ENCODE assay signal across 1 cellular context in the genomic region with DNA sequence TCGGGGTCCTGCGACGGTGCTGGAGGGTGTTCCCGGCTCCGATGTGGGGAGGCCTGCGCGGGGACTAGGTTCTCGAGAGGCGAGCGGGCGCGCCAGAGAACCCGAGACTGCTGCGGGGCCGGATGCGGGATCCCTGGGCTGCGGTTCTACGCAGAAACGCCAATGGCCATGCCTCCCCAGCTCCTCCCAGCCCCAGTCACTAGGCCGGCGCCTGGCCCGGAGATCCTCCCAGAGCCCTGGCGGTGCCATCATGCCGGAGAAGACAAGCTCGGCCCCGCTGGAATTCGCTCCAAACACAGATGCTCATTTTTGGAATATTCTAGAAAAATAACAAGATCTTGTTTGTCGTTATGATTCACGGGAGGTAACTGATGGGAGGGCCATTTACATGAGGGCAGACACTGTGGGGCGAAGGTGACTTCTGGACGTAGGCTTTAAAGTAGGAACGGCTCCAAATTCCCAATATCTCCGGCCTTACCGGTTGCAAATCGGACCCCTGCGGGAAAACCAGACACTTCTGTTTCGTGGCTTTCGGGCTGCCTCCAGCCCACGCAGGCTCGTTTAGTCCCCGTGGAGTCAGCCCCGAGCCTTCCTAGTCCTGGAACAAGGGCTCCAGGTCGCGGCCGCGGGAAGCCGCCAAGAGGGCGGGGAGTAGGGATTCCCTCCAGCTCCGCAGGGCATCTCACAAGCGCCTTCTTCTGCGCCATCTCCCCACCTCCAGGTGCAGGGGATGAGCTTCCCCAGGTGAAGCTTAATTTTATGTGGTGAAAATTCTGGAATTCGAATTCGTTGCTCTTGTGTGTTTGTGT.
TF ChIP-seq lines count a peak whose summit lies in the region.

No MANE protein-coding gene starts in this region.

TF ChIP-seq in H1, 55 proteins besides CTCF, POLR2A, EP300 and RAD21:
- TF ChIP-seq SUZ12 (IDR thresholded peaks at IDR 0.05; ENCODE audit: low read length) (peak; percentile 91), TCF12 (IDR thresholded peaks at IDR 0.05; ENCODE audit: low read depth, low read length) (0 out of 2 replicates have a peak, but pooled peaks have one; percentile 4), SAP30 (IDR thresholded peaks at IDR 0.05; ENCODE audit: insufficient read depth, insufficient replicate concordance, low read length) (no peak), CEBPB (IDR thresholded peaks at IDR 0.05; ENCODE audit: low read depth, low read length) (no peak), ASH2L (IDR thresholded peaks at IDR 0.05; ENCODE audit: low read length) (no peak), JUN (IDR thresholded peaks at IDR 0.05; ENCODE audit: low read depth, low read length) (no peak), RBBP5 (IDR thresholded peaks at IDR 0.05; ENCODE audit: borderline replicate concordance, low read depth, low read length) (no peak), CBX8 (IDR thresholded peaks at IDR 0.05; ENCODE audit: borderline replicate concordance, low read depth, low read length) (peak; percentile 54; the same call in 1 of the 2 replicates), BCL11A (IDR thresholded peaks at IDR 0.05; ENCODE audit: low read depth in 2 of 2, low read length in 2 of 2) (no peak), EZH2 (IDR thresholded peaks at IDR 0.05; ENCODE audit: low read depth, low read length, severe bottlenecking) (peak; percentile 85), ZNF274 (IDR thresholded peaks at IDR 0.05; ENCODE audit: borderline replicate concordance, extremely low read depth, low read length) (no peak), PHF8 (conservative IDR thresholded peaks at IDR 0.05; ENCODE audit: low read depth, low read length) (no peak), FOSL1 (IDR thresholded peaks at IDR 0.05; ENCODE audit: insufficient read depth, low read depth, low read length) (no peak), NRF1 (IDR thresholded peaks at IDR 0.05; ENCODE audit: low read depth, low read length) (no peak)
